ENCODE assay signal across 10 cellular contexts in genomic region chr12:109763201-109763841, GRCh38. TPM values are rescaled to one million over a fixed set of nuclear protein-coding genes. Genes with fewer than 3 reads are reported as not detected.
DNase-seq lines count a peak whose midpoint lies in the region; ATAC-seq lines count a peak whose summit lies in the region.
"Had no signal": no experiment of that assay in that cellular context is flagged by ENCODE, and none has a peak within 500 bp of the region (broad histone marks: within the 10 kb centered on the region; RNA-seq: fewer than 3 reads in every experiment).

No MANE protein-coding gene starts in this region.

- ATAC-seq in HG03469 (IDR thresholded peaks at IDR 0.05; ENCODE audit: unreplicated experiment), result no peak

- DNase-seq in AG20443 (ENCODE audit: low spot score) (peak; percentile 59), HT1080 (ENCODE audit: low read depth) (peak; percentile 90), kidney tubule cell (ENCODE audit: low spot score) (peak; percentile 90), NCI-H2171 (lab: John Stamatoyannopoulos, UW) (no peak), NCI-H1048 (lab: John Stamatoyannopoulos, UW) (no peak), C1 segment of cervical spinal cord (lab: John Stamatoyannopoulos, UW) (no peak)
- no peak for DNase-seq in activated naive CD8-positive, alpha-beta T cell treated with anti-CD3 and anti-CD28 coated beads for 36 hours
- DNase-seq: activated CD4-positive, alpha-beta T cell treated with anti-CD3 and anti-CD28 coated beads, Interleukin-2, amount 50 U/mL, for 1 hour; NCI-H1105 treated with DMSO at 0.1 percent for 48 hours had no signal

- peaks cover 4% of the 10 kb centered on the region for H3K4me1 Mint-ChIP-seq in activated naive CD8-positive, alpha-beta T cell treated with anti-CD3 and anti-CD28 coated beads for 36 hours

- H3K27me3 Mint-ChIP-seq in activated naive CD8-positive, alpha-beta T cell treated with anti-CD3 and anti-CD28 coated beads for 36 hours, result no peaks in the 10 kb centered on the region

- H3K4me3 Mint-ChIP-seq in activated naive CD8-positive, alpha-beta T cell treated with anti-CD3 and anti-CD28 coated beads for 36 hours, result no peak overlapping the region

- H3K27ac Mint-ChIP-seq in activated naive CD8-positive, alpha-beta T cell treated with anti-CD3 and anti-CD28 coated beads for 36 hours, result peak overlapping the region; percentile 29

- H3K9me3 Mint-ChIP-seq in activated naive CD8-positive, alpha-beta T cell treated with anti-CD3 and anti-CD28 coated beads for 36 hours, result peaks cover 3% of the 10 kb centered on the region

- no peaks in the 10 kb centered on the region for H3K36me3 Mint-ChIP-seq in activated naive CD8-positive, alpha-beta T cell treated with anti-CD3 and anti-CD28 coated beads for 36 hours

RNA-seq across cellular contexts. Expression of gene FAM222A, which starts 49.7 kb away (rescaled TPM):
- 1.9 TPM in 2 replicates for total RNA-seq in HT1080 (2014; rRNA removed; shearing (Covaris generic))
- polyA plus RNA-seq in HT1080 (2015; cell fraction: cytosol; rRNA removed), result 0.68 and 0.78 TPM in 2 replicates
- polyA plus RNA-seq in HT1080 (2015; cell fraction: nucleus; rRNA removed), result 0.24 and 0.62 TPM in 2 replicates
- 1 to 10 TPM; 1.1 to 1.8 TPM for total RNA-seq in activated naive CD8-positive, alpha-beta T cell treated with anti-CD3 and anti-CD28 coated beads for 36 hours

Comparison
In these comparisons a context has a peak if more than half of its experiments do, and no peak if none do; other contexts are left out.
1. DNase-seq: peak in AG20443 (single experiment), HT1080 (single experiment) and kidney tubule cell (single experiment); none in activated naive CD8-positive, alpha-beta T cell treated with anti-CD3 and anti-CD28 coated beads for 36 hours (single experiment), NCI-H2171 (single experiment), NCI-H1048 (single experiment) and C1 segment of cervical spinal cord (0 of 14).